ENCODE assay signal across 12 cellular contexts in genomic region chr10:84291389-84291788, GRCh38.
DNase-seq lines count a peak whose midpoint lies in the region; ATAC-seq and TF ChIP-seq lines count a peak whose summit lies in the region.
"Had no signal": no experiment of that assay in that cellular context is flagged by ENCODE, and none has a peak within 500 bp of the region (broad histone marks: within the 10 kb centered on the region; RNA-seq: fewer than 3 reads in every experiment).

No MANE protein-coding gene starts in this region.

- no peaks in the 10 kb centered on the region for H3K9me3 Mint-ChIP-seq in activated naive CD8-positive, alpha-beta T cell treated with anti-CD3 and anti-CD28 coated beads, Interleukin-2, amount 50 U/mL, for 24 hours

- no peak for TF ChIP-seq CTCF in RWPE2 (IDR thresholded peaks at IDR 0.05; ENCODE audit: poor library complexity, severe bottlenecking)

- H3K4me1 Mint-ChIP-seq in activated naive CD8-positive, alpha-beta T cell treated with anti-CD3 and anti-CD28 coated beads, Interleukin-2, amount 50 U/mL, for 24 hours, result peaks cover 23% of the 10 kb centered on the region

- no peaks in the 10 kb centered on the region for H3K27me3 Mint-ChIP-seq in activated naive CD8-positive, alpha-beta T cell treated with anti-CD3 and anti-CD28 coated beads, Interleukin-2, amount 50 U/mL, for 24 hours

- DNase-seq in DMS53 (lab: John Stamatoyannopoulos, UW), result peak; percentile 38
- DNase-seq in DMS53 treated with DMSO at 0.1 percent for 48 hours (lab: John Stamatoyannopoulos, UW; ENCODE audit: unreplicated experiment), result no peak
- DNase-seq in RWPE2 (ENCODE audit: low spot score), result no peak
- DNase-seq in fibroblast of peridontal ligament (ENCODE audit: extremely low read depth), result peak; percentile 73
- peak; percentile 24 for DNase-seq in retina
- DNase-seq in activated naive CD8-positive, alpha-beta T cell treated with anti-CD3 and anti-CD28 coated beads, Interleukin-2, amount 50 U/mL, for 24 hours, result no peak
- DNase-seq in activated CD4-positive, alpha-beta T cell treated with anti-CD3 and anti-CD28 coated beads, Interleukin-2, amount 50 U/mL, for 48 hours, result no peak
- DNase-seq: activated T-cell treated with anti-CD3 and anti-CD28 coated beads, Interleukin-2, amount 50 U/mL, for 1 hour; NCI-H1092 treated with DMSO at 0.1 percent for 48 hours; Right ventricle myocardium superior had no signal

- H3K36me3 ChIP-seq in RWPE2 (ENCODE audit: low read depth), result no peaks in the 10 kb centered on the region

- no peak overlapping the region for H3K4me3 ChIP-seq in RWPE2 (ENCODE audit: severe bottlenecking)

- H3K27me3 ChIP-seq in RWPE2 (ENCODE audit: insufficient read depth, poor library complexity, severe bottlenecking), result no peaks in the 10 kb centered on the region

- no peaks in the 10 kb centered on the region for H3K9me3 ChIP-seq in RWPE2 (ENCODE audit: severe bottlenecking)

- no peak overlapping the region for H3K4me3 Mint-ChIP-seq in activated naive CD8-positive, alpha-beta T cell treated with anti-CD3 and anti-CD28 coated beads, Interleukin-2, amount 50 U/mL, for 24 hours

- no peaks in the 10 kb centered on the region for H3K4me1 ChIP-seq in RWPE2 (ENCODE audit: insufficient read depth, poor library complexity, severe bottlenecking)

- no peak overlapping the region for H3K27ac Mint-ChIP-seq in activated naive CD8-positive, alpha-beta T cell treated with anti-CD3 and anti-CD28 coated beads, Interleukin-2, amount 50 U/mL, for 24 hours

- ATAC-seq in RWPE2 (ENCODE audit: low read depth) (peak; percentile 70), GM18517 (IDR thresholded peaks at IDR 0.05; ENCODE audit: unreplicated experiment) (no peak)
- ATAC-seq in activated naive CD8-positive, alpha-beta T cell treated with anti-CD3 and anti-CD28 coated beads, Interleukin-2, amount 50 U/mL, for 24 hours, result no peak

- H3K27ac ChIP-seq in RWPE2 (ENCODE audit: poor library complexity, severe bottlenecking), result no peak overlapping the region
- H3K27ac ChIP-seq: 22Rv1 had no signal

- no peaks in the 10 kb centered on the region for H3K36me3 Mint-ChIP-seq in activated naive CD8-positive, alpha-beta T cell treated with anti-CD3 and anti-CD28 coated beads, Interleukin-2, amount 50 U/mL, for 24 hours (ENCODE audit: low read depth)

Comparison
In these comparisons a context has a peak if more than half of its experiments do, and no peak if none do; other contexts are left out.
1. DNase-seq: peak in DMS53 (single experiment), fibroblast of peridontal ligament (single experiment) and retina (single experiment); none in DMS53 treated with DMSO at 0.1 percent for 48 hours (single experiment), RWPE2 (single experiment), activated naive CD8-positive, alpha-beta T cell treated with anti-CD3 and anti-CD28 coated beads, Interleukin-2, amount 50 U/mL, for 24 hours (single experiment) and activated CD4-positive, alpha-beta T cell treated with anti-CD3 and anti-CD28 coated beads, Interleukin-2, amount 50 U/mL, for 48 hours (0 of 2).